1 cellular context compared by ENCODE assay signal in genomic region chr6:150729188-150729748, GRCh38.
TF ChIP-seq lines count a peak whose summit lies in the region.

No MANE protein-coding gene starts in this region.

TF ChIP-seq in HEK293, 187 proteins besides CTCF, POLR2A, EP300 and RAD21 (continued from another document):
- TF ChIP-seq PRDM2 (tag by site-specific recombination; IDR thresholded peaks at IDR 0.05; ENCODE audit: borderline replicate concordance) (no peak), ZNF558 (tag by site-specific recombination; IDR thresholded peaks at IDR 0.05) (no peak), BCL6B (tag by site-specific recombination; IDR thresholded peaks at IDR 0.05) (peak; percentile 63; the same call in 1 of the 2 replicates), ZBTB8A (tag by site-specific recombination; IDR thresholded peaks at IDR 0.05) (peak; percentile 58; the same call in 1 of the 2 replicates), ZBTB1 (tag by site-specific recombination; IDR thresholded peaks at IDR 0.05) (no peak), ZNF629 (tag by site-specific recombination; IDR thresholded peaks at IDR 0.05) (peak; percentile 50), ZNF600 (tag by site-specific recombination; IDR thresholded peaks at IDR 0.05) (0 out of 2 replicates have a peak, but pooled peaks have one; percentile 12), HOXD13 (CRISPR knock-in tag; IDR thresholded peaks at IDR 0.05; ENCODE audit: borderline replicate concordance) (no peak), ZNF324 (tag by site-specific recombination; IDR thresholded peaks at IDR 0.05) (no peak), ZNF473 (tag by site-specific recombination; IDR thresholded peaks at IDR 0.05) (no peak), ZNF830 (tag by site-specific recombination; IDR thresholded peaks at IDR 0.05; ENCODE audit: low read depth) (no peak), GLI4 (tag by site-specific recombination; IDR thresholded peaks at IDR 0.05) (no peak), ZEB2 (tag by site-specific recombination; IDR thresholded peaks at IDR 0.05) (peak; percentile 67), RBAK (tag by site-specific recombination; IDR thresholded peaks at IDR 0.05) (no peak), PRDM10 (tag by site-specific recombination; IDR thresholded peaks at IDR 0.05) (peak; percentile 35), ZSCAN18 (tag by site-specific recombination; IDR thresholded peaks at IDR 0.05) (no peak), ZNF776 (tag by site-specific recombination; IDR thresholded peaks at IDR 0.05; ENCODE audit: borderline replicate concordance) (no peak), KLF17 (tag by site-specific recombination; IDR thresholded peaks at IDR 0.05) (no peak), ZFP37 (tag by site-specific recombination; IDR thresholded peaks at IDR 0.05) (no peak), SP7 (tag by site-specific recombination; IDR thresholded peaks at IDR 0.05) (peak; percentile 98), ZBTB48 (tag by site-specific recombination; IDR thresholded peaks at IDR 0.05) (no peak), MZF1 (tag by site-specific recombination; IDR thresholded peaks at IDR 0.05; ENCODE audit: borderline replicate concordance) (no peak; the same call in 1 of the 2 replicates), HOXA7 (CRISPR knock-in tag; IDR thresholded peaks at IDR 0.05; ENCODE audit: borderline replicate concordance) (no peak)
